In genomic region chr12:71158361-71158882, GRCh38 we compare ENCODE assay signal across 13 cellular contexts. TPM values are rescaled to one million over a fixed set of nuclear protein-coding genes. Genes with fewer than 3 reads are reported as not detected.
DNase-seq lines count a peak whose midpoint lies in the region; ATAC-seq and TF ChIP-seq lines count a peak whose summit lies in the region.
"Had no signal": no experiment of that assay in that cellular context is flagged by ENCODE, and none has a peak within 500 bp of the region (broad histone marks: within the 10 kb centered on the region; RNA-seq: fewer than 3 reads in every experiment).

No MANE protein-coding gene starts in this region.

- ATAC-seq in body of pancreas (no peak), T-helper 17 cell (no peak)

- H3K9me3 ChIP-seq in BE2C (no peaks in the 10 kb centered on the region), body of pancreas (no peaks in the 10 kb centered on the region), T-helper 17 cell (ENCODE audit: control insufficient read depth, low read length, poor library complexity, severe bottlenecking) (no peaks in the 10 kb centered on the region)

- TF ChIP-seq CTCF in BE2C (IDR thresholded peaks at IDR 0.05; ENCODE audit: low read depth, low read length) (no peak), body of pancreas (IDR thresholded peaks at IDR 0.05) (no peak), nephron (IDR thresholded peaks at IDR 0.05; ENCODE audit: unreplicated experiment in 3 of 3) (no peak)

- H3K27me3 Mint-ChIP-seq in nephron (ENCODE audit: low read depth) (no peaks in the 10 kb centered on the region), T-helper 17 cell (no peaks in the 10 kb centered on the region)
- H3K27me3 Mint-ChIP-seq: activated CD4-positive, alpha-beta memory T cell treated with anti-CD3 and anti-CD28 coated beads, Interleukin-2, amount 10 ng/mL, durations not matched to agents 7 days and 5 days; activated naive CD8-positive, alpha-beta T cell treated with anti-CD3 and anti-CD28 coated beads, Interleukin-2, amount 10 ng/mL, durations not matched to agents 7 days and 5 days had no signal

- H3K4me1 Mint-ChIP-seq in nephron (peaks cover 34% of the 10 kb centered on the region), T-helper 17 cell (no peaks in the 10 kb centered on the region)
- H3K4me1 Mint-ChIP-seq: activated CD4-positive, alpha-beta memory T cell treated with anti-CD3 and anti-CD28 coated beads, Interleukin-2, amount 10 ng/mL, durations not matched to agents 7 days and 5 days; activated naive CD8-positive, alpha-beta T cell treated with anti-CD3 and anti-CD28 coated beads, Interleukin-2, amount 10 ng/mL, durations not matched to agents 7 days and 5 days had no signal

- H3K27ac ChIP-seq in body of pancreas: peak overlapping the region; percentile 23 to 74 (median 64)

- intact Hi-C loops in body of pancreas (cut with DNase I): no loop called here

- H3K36me3 ChIP-seq in BE2C (no peaks in the 10 kb centered on the region), body of pancreas (replicated peaks in 1 of 2; ENCODE audit: insufficient read depth in 1 of 2, low read depth in 2 of 2) (no peaks in the 10 kb centered on the region)

- H3K4me3 ChIP-seq in BE2C (ENCODE audit: low read depth, low read length) (peak overlapping the region; percentile 42), body of pancreas (no peak overlapping the region)

- H3K27ac Mint-ChIP-seq in nephron: peak overlapping the region in 2 of 3 experiments; percentile 1 to 60
- H3K27ac Mint-ChIP-seq in T-helper 17 cell: no peak overlapping the region
- H3K27ac Mint-ChIP-seq: activated CD4-positive, alpha-beta memory T cell treated with anti-CD3 and anti-CD28 coated beads, Interleukin-2, amount 10 ng/mL, durations not matched to agents 7 days and 5 days; activated naive CD8-positive, alpha-beta T cell treated with anti-CD3 and anti-CD28 coated beads, Interleukin-2, amount 10 ng/mL, durations not matched to agents 7 days and 5 days had no signal

- H3K4me3 Mint-ChIP-seq in nephron (no peak overlapping the region), T-helper 17 cell (no peak overlapping the region)
- H3K4me3 Mint-ChIP-seq: activated CD4-positive, alpha-beta memory T cell treated with anti-CD3 and anti-CD28 coated beads, Interleukin-2, amount 10 ng/mL, durations not matched to agents 7 days and 5 days; activated naive CD8-positive, alpha-beta T cell treated with anti-CD3 and anti-CD28 coated beads, Interleukin-2, amount 10 ng/mL, durations not matched to agents 7 days and 5 days had no signal

- H3K9me3 Mint-ChIP-seq in nephron: no peaks in the 10 kb centered on the region
- H3K9me3 Mint-ChIP-seq: activated naive CD8-positive, alpha-beta T cell treated with anti-CD3 and anti-CD28 coated beads, Interleukin-2, amount 10 ng/mL, durations not matched to agents 7 days and 5 days had no signal

- 12 to 13% methylated on average over 4 of the region's 4 CpGs for WGBS in body of pancreas, 2 donors

- no peak for TF ChIP-seq POLR2A in body of pancreas (IDR thresholded peaks at IDR 0.05)

- DNase-seq in BE2C (no peak), NCI-H2081 (lab: John Stamatoyannopoulos, UW) (peak; percentile 62 to 84), body of pancreas (no peak), dermis blood vessel endothelial cell (no peak), T-helper 17 cell (no peak), kidney glomerular epithelial cell (lab: John Stamatoyannopoulos, UW) (no peak), epidermal melanocyte (ENCODE audit: insufficient read length, low spot score) (no peak)
- DNase-seq: activated CD4-positive, alpha-beta memory T cell treated with anti-CD3 and anti-CD28 coated beads, Interleukin-2, amount 10 ng/mL, durations not matched to agents 7 days and 5 days; activated naive CD8-positive, alpha-beta T cell treated with anti-CD3 and anti-CD28 coated beads, Interleukin-2, amount 10 ng/mL, durations not matched to agents 7 days and 5 days; stimulated activated CD8-positive, alpha-beta memory T cell treated with anti-CD3 and anti-CD28 coated beads, Interleukin-4, amount 100 ng/mL, for 48 hours; SW 1271 had no signal

- H3K36me3 Mint-ChIP-seq in nephron (ENCODE audit: low read depth) (no peaks in the 10 kb centered on the region), T-helper 17 cell (ENCODE audit: low read depth) (no peaks in the 10 kb centered on the region)
- H3K36me3 Mint-ChIP-seq: activated naive CD8-positive, alpha-beta T cell treated with anti-CD3 and anti-CD28 coated beads, Interleukin-2, amount 10 ng/mL, durations not matched to agents 7 days and 5 days had no signal

- H3K27me3 ChIP-seq in BE2C (no peaks in the 10 kb centered on the region), body of pancreas (no peaks in the 10 kb centered on the region)

- H3K4me1 ChIP-seq in BE2C: peaks cover 42% of the 10 kb centered on the region
- peaks cover 49% of the 10 kb centered on the region for H3K4me1 ChIP-seq in body of pancreas

RNA-seq across cellular contexts. Expression of gene TSPAN8, which starts 0.6 kb away (rescaled TPM):
- polyA plus RNA-seq in BE2C (2012; ENCODE audit: insufficient read depth, insufficient read length, low read depth): 64.7 TPM
- total RNA-seq in body of pancreas: 10 to 100 TPM; 22.1 to 44.1 TPM
- 0.23 TPM in 1 of 2 replicates, not detected in the other for total RNA-seq in dermis blood vessel endothelial cell
- not detected for total RNA-seq in T-helper 17 cell
- total RNA-seq: activated CD4-positive, alpha-beta memory T cell treated with anti-CD3 and anti-CD28 coated beads, Interleukin-2, amount 10 ng/mL, durations not matched to agents 7 days and 5 days; activated naive CD8-positive, alpha-beta T cell treated with anti-CD3 and anti-CD28 coated beads, Interleukin-2, amount 10 ng/mL, durations not matched to agents 7 days and 5 days; myocyte had no signal

Comparison
In these comparisons a context has a peak if more than half of its experiments do, and no peak if none do; other contexts are left out.
1. DNase-seq: peak in NCI-H2081 (2 of 2); none in BE2C (single experiment), body of pancreas (0 of 4), dermis blood vessel endothelial cell (single experiment), T-helper 17 cell (0 of 3), kidney glomerular epithelial cell (single experiment) and epidermal melanocyte (single experiment).
2. RNA of gene TSPAN8, which starts 0.6 kb away (total RNA-seq): 22.1 to 44.1 TPM in body of pancreas; 0.23 TPM in dermis blood vessel endothelial cell and not detected in T-helper 17 cell; every median in the first group is over 10 times any median in the second.